1 cellular context compared by ENCODE assay signal in genomic region chr6:132511159-132511835, GRCh38.
TF ChIP-seq lines count a peak whose summit lies in the region.

No MANE protein-coding gene starts in this region.

TF ChIP-seq in GM12878, 131 proteins besides CTCF, POLR2A, EP300 and RAD21 (continued from another document):
- TF ChIP-seq SKIL (IDR thresholded peaks at IDR 0.05; ENCODE audit: low read depth, poor library complexity, severe bottlenecking) = no peak
- peak; percentile 75 for TF ChIP-seq MXI1 (IDR thresholded peaks at IDR 0.05; ENCODE audit: low read depth, low read length)
- TF ChIP-seq USF2 (IDR thresholded peaks at IDR 0.05; ENCODE audit: borderline replicate concordance, low read depth, low read length) = peak; percentile 74; the same call in 1 of the 2 replicates
- no peak for TF ChIP-seq YY1 (IDR thresholded peaks at IDR 0.05; ENCODE audit: low read depth, low read length)
- no peak for TF ChIP-seq BCL3 (IDR thresholded peaks at IDR 0.05; ENCODE audit: borderline replicate concordance, insufficient read depth, low read depth, low read length, poor library complexity, severe bottlenecking)
- no peak for TF ChIP-seq POLR2AphosphoS5 (IDR thresholded peaks at IDR 0.05; ENCODE audit: low read length)
- TF ChIP-seq GATAD2B (conservative IDR thresholded peaks at IDR 0.05; ENCODE audit: low read depth) = no peak; the same call in 1 of the 2 replicates
- no peak for TF ChIP-seq TCF12 (IDR thresholded peaks at IDR 0.05; ENCODE audit: low read depth, low read length)
- TF ChIP-seq CEBPB (IDR thresholded peaks at IDR 0.05; ENCODE audit: borderline replicate concordance in 1 of 2, low read depth in 2 of 2, low read length in 2 of 2) = no peak
- TF ChIP-seq IRF5 (IDR thresholded peaks at IDR 0.05; ENCODE audit: borderline replicate concordance) = no peak
